In genomic region chr2:200943527-200944120, GRCh38 we compare ENCODE assay signal across 22 cellular contexts. TPM values are rescaled to one million over a fixed set of nuclear protein-coding genes. Genes with fewer than 3 reads are reported as not detected.
A peak's percentile ranks its signal among the peaks of the same experiment; 100 is the strongest.
DNase-seq lines count a peak whose midpoint lies in the region; ATAC-seq, FAIRE-seq and TF ChIP-seq lines count a peak whose summit lies in the region.
"Had no signal": no experiment of that assay in that cellular context is flagged by ENCODE, and none has a peak within 500 bp of the region (broad histone marks: within the 10 kb centered on the region; RNA-seq: fewer than 3 reads in every experiment).

No MANE protein-coding gene starts in this region.

- TF ChIP-seq POLR2A in gastroesophageal sphincter (IDR thresholded peaks at IDR 0.05) = no peak

- H3K27me3 ChIP-seq in astrocyte (ENCODE audit: insufficient read depth, low read length) (no peaks in the 10 kb centered on the region), gastroesophageal sphincter (no peaks in the 10 kb centered on the region), neuronal stem cell (ENCODE audit: control insufficient read depth in 3 of 3, insufficient read depth in 3 of 3, low read depth in 1 of 3, low read length in 3 of 3) (no peaks in the 10 kb centered on the region)
- H3K27me3 ChIP-seq: neural progenitor cell, transverse colon had no signal

- DNase-seq in activated T-cell treated with anti-CD3 and anti-CD28 coated beads, Interleukin-2, amount 50 U/mL, for 24 hours = no peak
- DNase-seq in activated T-cell treated with anti-CD3 and anti-CD28 coated beads, Interleukin-2, amount 50 U/mL, for 1 hour = no peak
- no peak for DNase-seq in HFFc6
- DNase-seq in astrocyte (ENCODE audit: low read depth) = no peak
- peak; percentile 12 for DNase-seq in retinal pigment epithelial cell (ENCODE audit: low read depth)
- no peak for DNase-seq in neuronal stem cell (ENCODE audit: low spot score)
- no peak for DNase-seq in SKM-1 treated with dmso at 0.1 percent for 144 hours (lab: John Stamatoyannopoulos, UW; ENCODE audit: unreplicated experiment)
- DNase-seq: activated effector memory CD4-positive, alpha-beta T cell treated with Interleukin-2 at 50 U/mL for 16 hours; DMS79 treated with DMSO at 0.1 percent for 48 hours; H7; hypothalamus; kidney; mesenchymal stem cell; NCI-H1930; NCI-H510A; stimulated activated naive B cell treated with anti-CD40 and anti-IgM and Interleukin-4, amounts not matched to agents 10 μg/mL and 1 μg/mL and 100 μg/mL, for 72 hours had no signal

- H2AFZ ChIP-seq in astrocyte (ENCODE audit: low read depth, low read length) (no peak overlapping the region), neuronal stem cell (ENCODE audit: low read length) (no peak overlapping the region)
- H2AFZ ChIP-seq: neural progenitor cell had no signal

- no peak overlapping the region for H2BK15ac ChIP-seq in neuronal stem cell (ENCODE audit: low read length)

- no peaks in the 10 kb centered on the region for H3K27me3 Mint-ChIP-seq in activated T-cell treated with anti-CD3 and anti-CD28 coated beads, Interleukin-2, amount 50 U/mL, for 24 hours
- H3K27me3 Mint-ChIP-seq in HFFc6 (ENCODE audit: insufficient read depth) (no peaks in the 10 kb centered on the region), astrocyte (ENCODE audit: low read depth, unreplicated experiment) (no peaks in the 10 kb centered on the region)
- H3K27me3 Mint-ChIP-seq: stimulated activated naive B cell treated with anti-CD40 and anti-IgM and Interleukin-4, amounts not matched to agents 10 μg/mL and 1 μg/mL and 100 μg/mL, for 72 hours had no signal

- H4K91ac ChIP-seq in neuronal stem cell (ENCODE audit: low read depth, low read length, poor library complexity) = no peak overlapping the region

- no peak overlapping the region for H3K27ac ChIP-seq in astrocyte (ENCODE audit: low read depth, low read length)
- no peak overlapping the region for H3K27ac ChIP-seq in gastroesophageal sphincter
- no peak overlapping the region for H3K27ac ChIP-seq in neuronal stem cell (replicated peaks; ENCODE audit: low read length)
- H3K27ac ChIP-seq: neural progenitor cell had no signal

- FAIRE-seq in astrocyte (lab: Jason Lieb, UNC) = no peak
- FAIRE-seq: colon, endometrium, K562, kidney had no signal

- no peak overlapping the region for H3K23ac ChIP-seq in neuronal stem cell (ENCODE audit: low read depth, low read length, poor library complexity)

- no peak overlapping the region for H4K8ac ChIP-seq in neuronal stem cell (ENCODE audit: low read depth, low read length)

- no peak overlapping the region for H3K4me3 Mint-ChIP-seq in activated T-cell treated with anti-CD3 and anti-CD28 coated beads, Interleukin-2, amount 50 U/mL, for 24 hours
- H3K4me3 Mint-ChIP-seq in HFFc6 (no peak overlapping the region), astrocyte (ENCODE audit: unreplicated experiment) (no peak overlapping the region)
- H3K4me3 Mint-ChIP-seq: neural progenitor cell; stimulated activated naive B cell treated with anti-CD40 and anti-IgM and Interleukin-4, amounts not matched to agents 10 μg/mL and 1 μg/mL and 100 μg/mL, for 72 hours had no signal

- H4K20me1 ChIP-seq in astrocyte (ENCODE audit: insufficient read depth, low read length) = no peaks in the 10 kb centered on the region

- no peak for TF ChIP-seq EP300 in gastroesophageal sphincter (IDR thresholded peaks at IDR 0.05)

- H3K18ac ChIP-seq in neuronal stem cell (ENCODE audit: low read length) = no peak overlapping the region

- H3K9me3 ChIP-seq in astrocyte (ENCODE audit: insufficient read depth, low read depth, low read length) (no peaks in the 10 kb centered on the region), gastroesophageal sphincter (no peaks in the 10 kb centered on the region), neuronal stem cell (replicated peaks in 1 of 2; ENCODE audit: control insufficient read depth in 2 of 2, insufficient read depth in 1 of 2, low read depth in 1 of 2, low read length in 2 of 2) (no peaks in the 10 kb centered on the region)
- H3K9me3 ChIP-seq: transverse colon had no signal

- no peak overlapping the region for H3K9ac ChIP-seq in astrocyte (ENCODE audit: low read length)
- no peak overlapping the region for H3K9ac ChIP-seq in neuronal stem cell (ENCODE audit: low read depth, low read length, poor library complexity)
- H3K9ac ChIP-seq: neural progenitor cell had no signal

- H3K4ac ChIP-seq in neuronal stem cell (ENCODE audit: low read length) = no peak overlapping the region

- peak overlapping the region; percentile 96 for H3K27ac Mint-ChIP-seq in activated T-cell treated with anti-CD3 and anti-CD28 coated beads, Interleukin-2, amount 50 U/mL, for 24 hours
- H3K27ac Mint-ChIP-seq in HFFc6 = peak overlapping the region; percentile 42; the same call in 1 of the 2 replicates
- peak overlapping the region; percentile 93 for H3K27ac Mint-ChIP-seq in astrocyte (ENCODE audit: unreplicated experiment)
- H3K27ac Mint-ChIP-seq: neural progenitor cell had no signal

- H2AK5ac ChIP-seq in neuronal stem cell (ENCODE audit: low read depth, low read length) = no peak overlapping the region

- no peak overlapping the region for H2BK5ac ChIP-seq in neuronal stem cell (ENCODE audit: low read length)

- H3K4me2 ChIP-seq in astrocyte (ENCODE audit: low read length) (no peak overlapping the region), neuronal stem cell (ENCODE audit: insufficient read depth, low read length, poor library complexity, severe bottlenecking) (no peak overlapping the region)
- H3K4me2 ChIP-seq: neural progenitor cell had no signal

- no peak overlapping the region for H2BK120ac ChIP-seq in neuronal stem cell (ENCODE audit: low read depth, low read length)

- 67 to 69% methylated on average over 1 of the region's 1 CpG for WGBS in gastroesophageal sphincter (ENCODE audit: low coverage in 1 of 2), 2 donors
- no CpG with 5 or more reads among the region's 1 CpG for WGBS in neuronal stem cell (ENCODE audit: extremely low coverage in 2 of 2, insufficient read length in 2 of 2, insufficient replicate concordance in 1 of 2), 2 donors

- H3K79me1 ChIP-seq in neuronal stem cell (ENCODE audit: low read depth, low read length) = no peaks in the 10 kb centered on the region

- no peak for ATAC-seq in gastroesophageal sphincter

- no peak overlapping the region for H2BK12ac ChIP-seq in neuronal stem cell (ENCODE audit: low read length)

- TF ChIP-seq CTCF in HFFc6 (IDR thresholded peaks at IDR 0.05) = no peak
- no peak for TF ChIP-seq CTCF in astrocyte (IDR thresholded peaks at IDR 0.05; ENCODE audit: insufficient read depth, low read depth, low read length)
- no peak for TF ChIP-seq CTCF in retinal pigment epithelial cell (conservative IDR thresholded peaks at IDR 0.05; ENCODE audit: low read depth, low read length)
- TF ChIP-seq CTCF in gastroesophageal sphincter (IDR thresholded peaks at IDR 0.05) = no peak

- H3K4me3 ChIP-seq in astrocyte (ENCODE audit: insufficient read depth, low read depth, low read length) = no peak overlapping the region
- H3K4me3 ChIP-seq in retinal pigment epithelial cell (ENCODE audit: low read length) = no peak overlapping the region
- H3K4me3 ChIP-seq in gastroesophageal sphincter = no peak overlapping the region
- H3K4me3 ChIP-seq in neuronal stem cell (ENCODE audit: low read length in 2 of 2) = no peak overlapping the region
- H3K4me3 ChIP-seq: K562, neural progenitor cell, transverse colon had no signal

- H3K4me1 ChIP-seq in astrocyte (ENCODE audit: insufficient read depth, low read length) (peaks cover 12% of the 10 kb centered on the region), gastroesophageal sphincter (no peaks in the 10 kb centered on the region), neuronal stem cell (ENCODE audit: control insufficient read depth in 2 of 2, insufficient read depth in 1 of 2, low read depth in 1 of 2, low read length in 2 of 2) (no peaks in the 10 kb centered on the region)
- H3K4me1 ChIP-seq: neural progenitor cell, transverse colon had no signal

- peaks cover 93% of the 10 kb centered on the region for H3K36me3 Mint-ChIP-seq in activated T-cell treated with anti-CD3 and anti-CD28 coated beads, Interleukin-2, amount 50 U/mL, for 24 hours (ENCODE audit: low read depth)
- peaks cover 27% of the 10 kb centered on the region for H3K36me3 Mint-ChIP-seq in HFFc6 (ENCODE audit: low read depth)
- peaks cover 7% of the 10 kb centered on the region for H3K36me3 Mint-ChIP-seq in astrocyte (ENCODE audit: low read depth, unreplicated experiment)

- H3K79me2 ChIP-seq in astrocyte (ENCODE audit: insufficient read depth, low read length) = no peaks in the 10 kb centered on the region

- no peak overlapping the region for H3K14ac ChIP-seq in neuronal stem cell (ENCODE audit: low read length)

- H3K9me3 Mint-ChIP-seq in activated T-cell treated with anti-CD3 and anti-CD28 coated beads, Interleukin-2, amount 50 U/mL, for 24 hours = no peaks in the 10 kb centered on the region
- H3K9me3 Mint-ChIP-seq in HFFc6 = no peaks in the 10 kb centered on the region
- H3K9me3 Mint-ChIP-seq in astrocyte (ENCODE audit: unreplicated experiment) = no peaks in the 10 kb centered on the region
- H3K9me3 Mint-ChIP-seq: neural progenitor cell; stimulated activated naive B cell treated with anti-CD40 and anti-IgM and Interleukin-4, amounts not matched to agents 10 μg/mL and 1 μg/mL and 100 μg/mL, for 72 hours had no signal

- peaks cover 34% of the 10 kb centered on the region for H3K4me1 Mint-ChIP-seq in activated T-cell treated with anti-CD3 and anti-CD28 coated beads, Interleukin-2, amount 50 U/mL, for 24 hours (ENCODE audit: low read depth)
- H3K4me1 Mint-ChIP-seq in HFFc6 (ENCODE audit: low read depth) (peaks cover 28% of the 10 kb centered on the region), astrocyte (ENCODE audit: low read depth, unreplicated experiment) (peaks cover 12% of the 10 kb centered on the region)
- H3K4me1 Mint-ChIP-seq: neural progenitor cell had no signal

- H3K36me3 ChIP-seq in astrocyte (ENCODE audit: insufficient read depth, low read length) = peaks cover 16% of the 10 kb centered on the region
- H3K36me3 ChIP-seq in gastroesophageal sphincter = peaks cover 0 to 98% of the 10 kb centered on the region in 2 donors
- peaks cover 15 to 96% of the 10 kb centered on the region in 2 donors for H3K36me3 ChIP-seq in neuronal stem cell (replicated peaks in 1 of 2; ENCODE audit: control insufficient read depth in 2 of 2, insufficient read depth in 2 of 2, low read length in 2 of 2)

RNA-seq across cellular contexts. Expression of gene ORC2, which starts 19.8 kb away (rescaled TPM):
- 10 to 100 TPM; 22.1 to 31.9 (median 29.2) TPM for total RNA-seq in HFFc6 (2021; fragmentation: NEBNext Ultra II Directional; extraction: Animal tissue kit (Norgen Biotek cat#: 25700))
- 25.4 and 25.5 TPM in 2 replicates for total RNA-seq in astrocyte
- 10 to 100 TPM in 3 of 4 donors, 1 to 10 TPM in 1; 8.6 to 25.4 (median 11.4) TPM for total RNA-seq in gastroesophageal sphincter
- polyA plus RNA-seq in neuronal stem cell (2013, experiment 1 of 2) = 18.4 TPM
- 19.3 TPM for polyA plus RNA-seq in neuronal stem cell (2013, experiment 2 of 2)

RNA-seq across cellular contexts. Expression of gene NIF3L1, which starts 54.5 kb away (rescaled TPM):
- total RNA-seq in HFFc6 (2021; fragmentation: NEBNext Ultra II Directional; extraction: Animal tissue kit (Norgen Biotek cat#: 25700)) = 10 to 100 TPM; 18.4 to 25.4 (median 20.6) TPM
- total RNA-seq in astrocyte = 17.4 and 17.8 TPM in 2 replicates
- total RNA-seq in gastroesophageal sphincter = 10 to 100 TPM; 13.9 to 21.3 (median 15.0) TPM
- 61.7 TPM for polyA plus RNA-seq in neuronal stem cell (2013, experiment 1 of 2)
- 58.6 TPM for polyA plus RNA-seq in neuronal stem cell (2013, experiment 2 of 2)

RNA-seq across cellular contexts. Expression of gene PPIL3, which starts 54.7 kb away (rescaled TPM):
- total RNA-seq in HFFc6 (2021; fragmentation: NEBNext Ultra II Directional; extraction: Animal tissue kit (Norgen Biotek cat#: 25700)) = 10 to 100 TPM; 12.4 to 15.6 (median 13.1) TPM
- total RNA-seq in astrocyte (34.6 and 34.8 TPM in 2 replicates), gastroesophageal sphincter (100 to 1,000 TPM in 1 of 4 donors, 10 to 100 TPM in 3; 17.1 to 118 (median 39.1) TPM)
- polyA plus RNA-seq in neuronal stem cell (2013, experiment 1 of 2) = 56.2 TPM
- polyA plus RNA-seq in neuronal stem cell (2013, experiment 2 of 2) = 67.7 TPM

Comparison
In these comparisons a context has a peak if more than half of its experiments do, and no peak if none do; other contexts are left out.
1. H3K27ac Mint-ChIP-seq: peak in every context shown above with its lines; median percentile 96 in activated T-cell treated with anti-CD3 and anti-CD28 coated beads, Interleukin-2, amount 50 U/mL, for 24 hours; 93 in astrocyte; 42 in HFFc6.